Comparison of ENCODE assay signal across 8 cellular contexts in the genomic region with DNA sequence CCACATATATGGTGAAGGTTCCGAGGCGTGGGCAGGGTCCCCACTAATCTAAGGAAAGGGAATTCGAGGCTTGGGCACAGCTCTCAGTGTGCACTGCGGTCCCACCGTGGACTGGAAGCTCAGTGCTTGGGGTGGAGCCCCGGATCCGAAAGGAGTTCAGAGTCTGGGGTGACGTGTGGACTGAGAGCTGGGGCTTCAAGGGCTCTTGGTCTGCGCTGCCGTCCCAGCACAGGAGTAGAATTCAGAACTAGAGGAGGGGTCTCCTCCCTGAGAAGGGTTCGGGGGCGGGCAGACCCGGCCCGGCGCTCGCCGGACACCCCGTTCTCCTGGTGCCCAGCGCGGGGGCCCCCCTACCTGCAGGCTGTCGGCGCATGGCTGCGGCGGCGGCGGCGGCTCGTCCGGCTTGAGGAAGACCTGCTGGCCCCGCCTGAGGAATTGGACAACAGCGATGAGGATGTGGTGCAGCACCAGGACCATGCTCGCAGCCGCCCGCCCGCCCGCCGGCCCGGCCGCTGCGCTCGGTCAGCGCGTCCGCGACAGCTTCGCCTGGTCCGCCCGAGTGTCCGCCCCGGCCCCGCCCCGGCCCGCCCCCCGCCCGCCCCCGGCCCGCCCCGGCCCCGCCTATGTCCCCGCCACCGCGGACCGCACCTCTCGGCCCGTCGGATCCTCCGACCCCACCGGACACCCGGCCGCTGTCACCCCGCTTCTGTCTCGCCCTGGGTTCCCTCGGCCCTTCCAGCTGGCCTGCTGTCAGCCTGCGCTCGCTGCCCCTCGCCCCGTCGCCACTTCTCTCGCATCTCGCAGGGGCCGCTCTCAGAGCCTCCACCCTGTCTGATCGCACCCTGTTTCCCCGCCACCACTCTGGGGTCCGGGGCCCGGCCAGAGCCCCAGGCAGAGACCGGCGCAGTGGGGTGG. TPM values are rescaled to one million over a fixed set of nuclear protein-coding genes. Genes with fewer than 3 reads are reported as not detected.
A peak's percentile ranks its signal among the peaks of the same experiment; 100 is the strongest.
DNase-seq lines count a peak whose midpoint lies in the region; ATAC-seq and TF ChIP-seq lines count a peak whose summit lies in the region.

No MANE protein-coding gene starts in this region.

- DNase-seq in activated CD8-positive, alpha-beta memory T cell treated with anti-CD3 and anti-CD28 coated beads, Interleukin-2, amount 50 U/mL, for 48 hours = peak; percentile 65
- DNase-seq in foreskin melanocyte (peak; percentile 8), occipital lobe (lab: John Stamatoyannopoulos, UW) (peak; percentile 42), NCI-H1930 (lab: John Stamatoyannopoulos, UW) (no peak)

- ATAC-seq in HG03159 (IDR thresholded peaks at IDR 0.05; ENCODE audit: unreplicated experiment) = peak; percentile 8
- no peak for ATAC-seq in HG03378 (IDR thresholded peaks at IDR 0.05; ENCODE audit: unreplicated experiment)
- no peak for ATAC-seq in HG03175 (IDR thresholded peaks at IDR 0.05; ENCODE audit: unreplicated experiment)

- TF ChIP-seq CTCF in C4-2B (conservative IDR thresholded peaks at IDR 0.05) = no peak

- H3K27ac ChIP-seq in C4-2B = peak overlapping the region; percentile 14; the same call in 1 of the 2 replicates

RNA-seq across cellular contexts. Expression of gene PDE2A, which starts 32.1 kb away (rescaled TPM):
- total RNA-seq in occipital lobe = 78.3 TPM

Comparison
In these comparisons a context has a peak if more than half of its experiments do, and no peak if none do; other contexts are left out.
1. DNase-seq: peak in activated CD8-positive, alpha-beta memory T cell treated with anti-CD3 and anti-CD28 coated beads, Interleukin-2, amount 50 U/mL, for 48 hours (single experiment), foreskin melanocyte (single experiment) and occipital lobe (single experiment); none in NCI-H1930 (0 of 2).